In genomic region chr16:30922420-30922959, GRCh38 we compare ENCODE assay signal across 8 cellular contexts. TPM values are rescaled to one million over a fixed set of nuclear protein-coding genes. Genes with fewer than 3 reads are reported as not detected.
DNase-seq lines count a peak whose midpoint lies in the region; ATAC-seq lines count a peak whose summit lies in the region.

No MANE protein-coding gene starts in this region.

- H3K4me1 ChIP-seq in CD4-positive, alpha-beta memory T cell (ENCODE audit: insufficient read depth, low read length), result peaks cover 12% of the 10 kb centered on the region
- peaks cover 8% of the 10 kb centered on the region for H3K4me1 ChIP-seq in effector memory CD4-positive, alpha-beta T cell (ENCODE audit: control insufficient read depth, insufficient read depth, low read length, poor library complexity, severe bottlenecking)

- no peaks in the 10 kb centered on the region for H3K36me3 ChIP-seq in CD4-positive, alpha-beta memory T cell (ENCODE audit: insufficient read depth, low read length)
- H3K36me3 ChIP-seq in effector memory CD4-positive, alpha-beta T cell (ENCODE audit: control insufficient read depth, insufficient read depth, low read length), result peaks cover 3% of the 10 kb centered on the region

- ATAC-seq in GM21360 (IDR thresholded peaks at IDR 0.05; ENCODE audit: unreplicated experiment), result peak; percentile 57

- DNase-seq in CD4-positive, alpha-beta memory T cell, result peak; percentile 99 to 100 (median 100)
- peak; percentile 98 for DNase-seq in HT-29 (ENCODE audit: low spot score)
- DNase-seq in NK-92 treated with Interleukin-12 subunit alpha and Interleukin-12 subunit beta, amount 100 ng/mL, for 24 hours (lab: John Stamatoyannopoulos, UW), result peak; percentile 99
- peak; percentile 94 to 99 (median 94) for DNase-seq in activated CD8-positive, alpha-beta memory T cell treated with anti-CD3 and anti-CD28 coated beads for 48 hours (ENCODE audit: low read depth in 2 of 3, low spot score in 2 of 3)
- peak; percentile 99 to 100 (median 100) for DNase-seq in effector memory CD4-positive, alpha-beta T cell
- peak; percentile 100 for DNase-seq in medulla oblongata (ENCODE audit: extremely low spot score)
- peak; percentile 98 to 100 (median 99) for DNase-seq in stimulated activated CD4-positive, alpha-beta T cell treated with anti-CD3 and anti-CD28 coated beads, TNF-alpha, amount 100 ng/mL, for 48 hours (ENCODE audit: low read depth in 3 of 3)

- peaks cover 0 to 2% (median 0%) of the 10 kb centered on the region in 8 donors for H3K9me3 Mint-ChIP-seq in CD4-positive, alpha-beta memory T cell

- H3K4me3 Mint-ChIP-seq in CD4-positive, alpha-beta memory T cell, result peak overlapping the region; percentile 95 to 100 (median 99)

- POLR2A ChIA-PET in CD4-positive, alpha-beta memory T cell (lab: Charles Lee; ENCODE audit: partially characterized antibody), result interaction anchor here (0.5 to 1.1 kb wide), 9 partner anchors 21 to 946 kb away, joined by 3 to 18 read pairs (median 3); partner anchors contain the start of genes ARMC5 and FUS

- peak overlapping the region; percentile 98 to 100 (median 99) for H3K27ac Mint-ChIP-seq in CD4-positive, alpha-beta memory T cell

- peak overlapping the region; percentile 73 to 92 for H3K4me3 ChIP-seq in CD4-positive, alpha-beta memory T cell (ENCODE audit: low read length in 2 of 2)
- peak overlapping the region; percentile 70 for H3K4me3 ChIP-seq in effector memory CD4-positive, alpha-beta T cell (ENCODE audit: insufficient read depth, low read depth, low read length, poor library complexity, severe bottlenecking)

- peak overlapping the region; percentile 90 for H3K27ac ChIP-seq in CD4-positive, alpha-beta memory T cell (ENCODE audit: low read depth, low read length)
- peak overlapping the region; percentile 83 for H3K27ac ChIP-seq in effector memory CD4-positive, alpha-beta T cell (ENCODE audit: insufficient read depth, low read length, poor library complexity, severe bottlenecking)

- H3K4me1 Mint-ChIP-seq in CD4-positive, alpha-beta memory T cell, result peaks cover 7 to 33% (median 17%) of the 10 kb centered on the region in 4 donors

- CTCF ChIA-PET in CD4-positive, alpha-beta memory T cell (lab: Charles Lee; ENCODE audit: partially characterized antibody), result interaction anchor here (1.0 kb wide), 1 partner anchor 77 kb away, joined by 19 read pairs; no protein-coding TSS in a partner anchor

- no peaks in the 10 kb centered on the region for H3K9me3 ChIP-seq in CD4-positive, alpha-beta memory T cell (ENCODE audit: control insufficient read depth in 1 of 2, low read length in 2 of 2)
- H3K9me3 ChIP-seq in effector memory CD4-positive, alpha-beta T cell (ENCODE audit: control insufficient read depth, low read length), result no peaks in the 10 kb centered on the region

- H3K27me3 ChIP-seq in CD4-positive, alpha-beta memory T cell (ENCODE audit: insufficient read depth, low read length), result no peaks in the 10 kb centered on the region
- H3K27me3 ChIP-seq in effector memory CD4-positive, alpha-beta T cell (replicated peaks; ENCODE audit: control insufficient read depth, insufficient read depth, low read length, poor library complexity, severe bottlenecking), result no peaks in the 10 kb centered on the region

- H3K27me3 Mint-ChIP-seq in CD4-positive, alpha-beta memory T cell, result no peaks in the 10 kb centered on the region

- H3K36me3 Mint-ChIP-seq in CD4-positive, alpha-beta memory T cell, result peaks cover 0 to 15% of the 10 kb centered on the region in 2 donors

- intact Hi-C loops in CD4-positive, alpha-beta memory T cell (cut with micrococcal nuclease), result loop anchor here (1.0 to 2.0 kb wide), 12 partner anchors 20 to 946 kb away; partner anchors contain the start of genes FBRS, KAT8, PHKG2 and SETD1A

RNA-seq across cellular contexts. Expression of gene FBXL19, which starts 0.9 kb away (rescaled TPM):
- 10 to 100 TPM; 15.6 to 15.8 TPM for total RNA-seq in CD4-positive, alpha-beta memory T cell
- under 1 TPM in 1 of 2 donors, not detected in 1; 0.16 TPM for polyA plus RNA-seq in CD4-positive, alpha-beta memory T cell
- 42.6 and 43.3 TPM in 2 replicates for total RNA-seq in HT-29 (2014; rRNA removed; shearing (Covaris generic))

RNA-seq across cellular contexts. Expression of gene CTF1, which starts 26.1 kb away (rescaled TPM):
- under 1 TPM; 0.19 to 0.26 TPM for total RNA-seq in CD4-positive, alpha-beta memory T cell
- not detected for polyA plus RNA-seq in CD4-positive, alpha-beta memory T cell
- not detected in 2 replicates for total RNA-seq in HT-29 (2014; rRNA removed; shearing (Covaris generic))

RNA-seq across cellular contexts. Expression of gene ORAI3, which starts 26.4 kb away (rescaled TPM):
- 10 to 100 TPM; 19.3 to 22.0 TPM for total RNA-seq in CD4-positive, alpha-beta memory T cell
- polyA plus RNA-seq in CD4-positive, alpha-beta memory T cell, result 10 to 100 TPM; 16.2 to 17.5 TPM
- 16.9 and 22.9 TPM in 2 replicates for total RNA-seq in HT-29 (2014; rRNA removed; shearing (Covaris generic))

RNA-seq across cellular contexts. Expression of gene BCL7C, which starts 28.6 kb away (rescaled TPM):
- total RNA-seq in CD4-positive, alpha-beta memory T cell, result 10 to 100 TPM; 25.5 to 27.3 TPM
- 10 to 100 TPM; 45.4 to 53.1 TPM for polyA plus RNA-seq in CD4-positive, alpha-beta memory T cell
- 28.3 and 34.3 TPM in 2 replicates for total RNA-seq in HT-29 (2014; rRNA removed; shearing (Covaris generic))

RNA-seq across cellular contexts. Expression of gene SETD1A, which starts 35.1 kb away (rescaled TPM):
- total RNA-seq in CD4-positive, alpha-beta memory T cell, result 10 to 100 TPM; 32.1 to 33.2 TPM
- polyA plus RNA-seq in CD4-positive, alpha-beta memory T cell, result 1 to 10 TPM in 1 of 2 donors, not detected in 1; 5.6 TPM
- 7.7 and 9.8 TPM in 2 replicates for total RNA-seq in HT-29 (2014; rRNA removed; shearing (Covaris generic))

Comparison
In these comparisons a context has a peak if more than half of its experiments do, and no peak if none do; other contexts are left out.
1. Peak in every context shown above with its lines: DNase-seq, ATAC-seq, H3K4me3 ChIP-seq and H3K27ac ChIP-seq.